Comparison of ENCODE assay signal across 1 cellular context in genomic region chr19:17296278-17296677, GRCh38.
TF ChIP-seq lines count a peak whose summit lies in the region.

No MANE protein-coding gene starts in this region.

TF ChIP-seq in endothelial cell of umbilical vein, 7 proteins besides CTCF, POLR2A, EP300 and RAD21:
- TF ChIP-seq EZH2 (IDR thresholded peaks at IDR 0.05; ENCODE audit: borderline replicate concordance, low read depth, low read length, severe bottlenecking), result no peak
- no peak for TF ChIP-seq MYC (IDR thresholded peaks at IDR 0.05; ENCODE audit: low read depth, low read length)
- TF ChIP-seq POLR2AphosphoS5 (IDR thresholded peaks at IDR 0.05; ENCODE audit: insufficient read depth, low read depth, low read length), result peak; percentile 31
- TF ChIP-seq, protein P1, sequence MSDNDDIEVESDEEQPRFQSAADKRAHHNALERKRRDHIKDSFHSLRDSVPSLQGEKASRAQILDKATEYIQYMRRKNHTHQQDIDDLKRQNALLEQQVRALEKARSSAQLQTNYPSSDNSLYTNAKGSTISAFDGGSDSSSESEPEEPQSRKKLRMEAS (IDR thresholded peaks at IDR 0.05; ENCODE audit: insufficient read depth, insufficient read length), result no peak
- TF ChIP-seq GATA2 (IDR thresholded peaks at IDR 0.05; ENCODE audit: insufficient read depth, insufficient read length, low read depth, low read length), result peak; percentile 70
- TF ChIP-seq JUN (IDR thresholded peaks at IDR 0.05; ENCODE audit: borderline replicate concordance, insufficient read depth, insufficient read length, low read depth), result peak; percentile 33
- TF ChIP-seq FOS (IDR thresholded peaks at IDR 0.05; ENCODE audit: borderline replicate concordance, insufficient read depth, low read length), result peak; percentile 62
